In genomic region chr6:97594834-97595233, GRCh38 we compare ENCODE assay signal across 19 cellular contexts.
A peak's percentile ranks its signal among the peaks of the same experiment; 100 is the strongest.
DNase-seq lines count a peak whose midpoint lies in the region; ATAC-seq and TF ChIP-seq lines count a peak whose summit lies in the region.
"Had no signal": no experiment of that assay in that cellular context is flagged by ENCODE, and none has a peak within 500 bp of the region (broad histone marks: within the 10 kb centered on the region; RNA-seq: fewer than 3 reads in every experiment).

No MANE protein-coding gene starts in this region.

- H3K4me3 Mint-ChIP-seq in WTC11 = no peak overlapping the region
- H3K4me3 Mint-ChIP-seq: activated CD4-positive, alpha-beta memory T cell treated with anti-CD3 and anti-CD28 coated beads for 36 hours; central memory CD8-positive, alpha-beta T cell; GM23338; stimulated activated memory B cell treated with anti-CD40 and anti-IgM and Interleukin-4, amounts not matched to agents 10 μg/mL and 1 μg/mL and 100 μg/mL, for 72 hours had no signal

- ATAC-seq in right cardiac atrium (peak; percentile 86 to 88), GM18519 (IDR thresholded peaks at IDR 0.05; ENCODE audit: low FRiP score, unreplicated experiment) (no peak), WTC11 (no peak)
- ATAC-seq: GM23338; stimulated activated memory B cell treated with anti-CD40 and anti-IgM and Interleukin-4, amounts not matched to agents 10 μg/mL and 1 μg/mL and 100 μg/mL, for 72 hours had no signal

- H3K36me3 Mint-ChIP-seq in WTC11 = no peaks in the 10 kb centered on the region
- H3K36me3 Mint-ChIP-seq: activated CD4-positive, alpha-beta memory T cell treated with anti-CD3 and anti-CD28 coated beads for 36 hours; stimulated activated memory B cell treated with anti-CD40 and anti-IgM and Interleukin-4, amounts not matched to agents 10 μg/mL and 1 μg/mL and 100 μg/mL, for 72 hours had no signal

- H3K27me3 Mint-ChIP-seq in WTC11 (ENCODE audit: low read depth) = peaks cover 94% of the 10 kb centered on the region
- H3K27me3 Mint-ChIP-seq: activated CD4-positive, alpha-beta memory T cell treated with anti-CD3 and anti-CD28 coated beads for 36 hours; central memory CD8-positive, alpha-beta T cell; stimulated activated memory B cell treated with anti-CD40 and anti-IgM and Interleukin-4, amounts not matched to agents 10 μg/mL and 1 μg/mL and 100 μg/mL, for 72 hours had no signal

- H3K36me3 ChIP-seq in HEK293 (ENCODE audit: control insufficient read depth in 2 of 2, insufficient read depth in 1 of 2, low read length in 2 of 2) = no peaks in the 10 kb centered on the region

- H3K4me1 Mint-ChIP-seq in WTC11 = peaks cover 13% of the 10 kb centered on the region
- H3K4me1 Mint-ChIP-seq: central memory CD8-positive, alpha-beta T cell; stimulated activated memory B cell treated with anti-CD40 and anti-IgM and Interleukin-4, amounts not matched to agents 10 μg/mL and 1 μg/mL and 100 μg/mL, for 72 hours had no signal

- no peaks in the 10 kb centered on the region for H3K9me3 Mint-ChIP-seq in WTC11
- H3K9me3 Mint-ChIP-seq: activated CD4-positive, alpha-beta memory T cell treated with anti-CD3 and anti-CD28 coated beads for 36 hours; central memory CD8-positive, alpha-beta T cell; GM23338 had no signal

- H3K27ac ChIP-seq in HEK293 (ENCODE audit: extremely low read depth, low read depth, low read length) (no peak overlapping the region), right cardiac atrium (ENCODE audit: low read length) (peak overlapping the region; percentile 90)
- H3K27ac ChIP-seq: RWPE1 had no signal

- TF ChIP-seq CTCF in HEK293 (tag by site-specific recombination; IDR thresholded peaks at IDR 0.05) (no peak), WTC11 (IDR thresholded peaks at IDR 0.05) (no peak)

- in situ Hi-C loops in ACHN (cut with HindIII; ENCODE audit: low pct_ligation_motif_present, low pct_unique_long_range_greater_than_20kb, low sequenced_read_pairs) (no loop called here), KBM-7 (cut with MboI; ENCODE audit: low pct_unique_long_range_greater_than_20kb, low sequenced_read_pairs) (no loop called here)

- H3K4me1 ChIP-seq in HEK293 (ENCODE audit: control insufficient read depth, insufficient read depth, low read length) = no peaks in the 10 kb centered on the region
- H3K4me1 ChIP-seq in right cardiac atrium (ENCODE audit: control insufficient read depth, insufficient read depth, low read length) = no peaks in the 10 kb centered on the region

- CTCF ChIA-PET in HEK293 (lab: Yijun Ruan, JAX) = no interaction called here
- CTCF ChIA-PET in WTC11 (lab: Charles Lee) = no interaction called here

- intact Hi-C loops in right cardiac atrium (cut with DNase I) = no loop called here

- H3K4me3 ChIP-seq in HEK293 (ENCODE audit: low read depth, low read length) (no peak overlapping the region), right cardiac atrium (ENCODE audit: low read length) (no peak overlapping the region)
- H3K4me3 ChIP-seq: GM23338 had no signal

- DNase-seq in ACHN = peak; percentile 1
- peak; percentile 51 for DNase-seq in astrocyte of the hippocampus (ENCODE audit: low read depth, low spot score)
- DNase-seq in right cardiac atrium = no peak
- no peak for DNase-seq in WTC11 (ENCODE audit: low spot score)
- no peak for DNase-seq in KBM-7
- no peak for DNase-seq in superior temporal gyrus (ENCODE audit: extremely low spot score)
- DNase-seq: activated CD4-positive, alpha-beta memory T cell treated with anti-CD3 and anti-CD28 coated beads for 36 hours; activated effector memory CD4-positive, alpha-beta T cell treated with anti-CD3 and anti-CD28 coated beads, Interleukin-2, amount 50 U/mL, for 16 hours; midbrain; NCI-H1092; NCI-H510A; stimulated activated CD4-positive, alpha-beta T cell treated with anti-CD3 and anti-CD28 coated beads, Interleukin-4, amount 100 ng/mL, for 1 hour; T1000 had no signal

- H3K27me3 ChIP-seq in right cardiac atrium (ENCODE audit: control insufficient read depth, insufficient read depth) = no peaks in the 10 kb centered on the region

- H3K9me3 ChIP-seq in HEK293 (ENCODE audit: control insufficient read depth, insufficient read depth, low read depth, low read length) = no peaks in the 10 kb centered on the region
- H3K9me3 ChIP-seq in right cardiac atrium (ENCODE audit: control insufficient read depth, low read length) = no peaks in the 10 kb centered on the region

- WGBS in right cardiac atrium = 63% methylated on average over 3 of the region's 3 CpGs

- POLR2A ChIA-PET in HEK293 (lab: Yijun Ruan, JAX) (no interaction called here), WTC11 (lab: Charles Lee) (interaction anchor here (0.5 kb wide), 1 partner anchor 1236 kb away, joined by 5 read pairs; no protein-coding TSS in a partner anchor)

- no peak overlapping the region for H3K27ac Mint-ChIP-seq in WTC11
- H3K27ac Mint-ChIP-seq: activated CD4-positive, alpha-beta memory T cell treated with anti-CD3 and anti-CD28 coated beads for 36 hours; GM23338; stimulated activated memory B cell treated with anti-CD40 and anti-IgM and Interleukin-4, amounts not matched to agents 10 μg/mL and 1 μg/mL and 100 μg/mL, for 72 hours had no signal

TF ChIP-seq in HEK293, 187 proteins besides CTCF, POLR2A, EP300 and RAD21:
- peak; percentile 44; the same call in 1 of the 2 replicates for TF ChIP-seq ZNF184 (tag by site-specific recombination; IDR thresholded peaks at IDR 0.05)
- TF ChIP-seq GLI2 (tag by site-specific recombination; IDR thresholded peaks at IDR 0.05; ENCODE audit: borderline replicate concordance, low read depth) = no peak

TF ChIP-seq in WTC11, 78 proteins besides CTCF, POLR2A, EP300 and RAD21:
- no peak for TF ChIP-seq FOXP1 (CRISPR knock-in tag; IDR thresholded peaks at IDR 0.05; ENCODE audit: borderline replicate concordance)
- no peak for TF ChIP-seq SOX15 (CRISPR knock-in tag; IDR thresholded peaks at IDR 0.05)
- TF ChIP-seq ZNF317 (CRISPR knock-in tag; IDR thresholded peaks at IDR 0.05; ENCODE audit: borderline replicate concordance, low read depth) = no peak

Comparison
In these comparisons a context has a peak if more than half of its experiments do, and no peak if none do; other contexts are left out.
1. DNase-seq: peak in ACHN (single experiment) and astrocyte of the hippocampus (single experiment); none in right cardiac atrium (0 of 3), WTC11 (single experiment), KBM-7 (single experiment) and superior temporal gyrus (single experiment).
2. ATAC-seq: peak in right cardiac atrium (2 of 2); none in GM18519 (single experiment) and WTC11 (single experiment).